12 cellular contexts compared by ENCODE assay signal in the genomic region with DNA sequence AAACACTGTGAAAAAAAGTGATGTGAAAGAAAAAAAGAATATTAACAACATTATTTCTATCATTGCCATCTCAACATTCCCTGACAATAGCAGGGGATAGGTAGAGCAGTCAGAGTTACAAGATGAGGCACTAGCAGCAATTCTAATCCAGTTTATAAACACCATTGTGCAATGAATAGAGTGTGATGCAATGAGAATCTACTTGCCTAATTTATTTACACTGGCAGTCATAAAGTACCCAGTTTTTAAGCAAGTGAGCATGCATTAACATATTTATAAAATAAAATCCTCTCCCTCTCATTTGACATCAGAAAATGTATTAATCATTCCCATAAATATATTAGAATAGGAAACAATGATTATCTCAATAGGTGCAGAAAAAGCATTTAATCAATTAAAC. TPM values are rescaled to one million over a fixed set of nuclear protein-coding genes. Genes with fewer than 3 reads are reported as not detected.
DNase-seq lines count a peak whose midpoint lies in the region; ATAC-seq, FAIRE-seq and TF ChIP-seq lines count a peak whose summit lies in the region.
"Had no signal": no experiment of that assay in that cellular context is flagged by ENCODE, and none has a peak within 500 bp of the region (broad histone marks: within the 10 kb centered on the region; RNA-seq: fewer than 3 reads in every experiment).

No MANE protein-coding gene starts in this region.

- H2AFZ ChIP-seq in keratinocyte (ENCODE audit: control insufficient read depth, low read length), result no peak overlapping the region

- CTCF ChIA-PET in HEK293 (lab: Yijun Ruan, JAX), result no interaction called here
- CTCF ChIA-PET in activated CD8-positive, alpha-beta T cell treated with anti-CD3 and anti-CD28 coated beads, Interleukin-2, amount 10 ng/mL, durations not matched to agents 7 days and 5 days (lab: Charles Lee), result no interaction called here

- FAIRE-seq in keratinocyte (lab: Jason Lieb, UNC), result no peak
- FAIRE-seq: pancreas had no signal

- no peak overlapping the region for H3K27ac Mint-ChIP-seq in activated CD8-positive, alpha-beta T cell treated with anti-CD3 and anti-CD28 coated beads, Interleukin-2, amount 10 ng/mL, durations not matched to agents 7 days and 5 days

- 0 out of 2 replicates have a peak, but pooled peaks cover 4% of the 10 kb centered on the region for H3K4me1 ChIP-seq in HEK293 (ENCODE audit: control insufficient read depth, insufficient read depth, low read length)
- H3K4me1 ChIP-seq in keratinocyte (ENCODE audit: control insufficient read depth, extremely low read depth, insufficient read depth, low read length), result peaks cover 13% of the 10 kb centered on the region

- no peak overlapping the region for H3K4me3 ChIP-seq in HEK293 (ENCODE audit: low read depth, low read length)
- H3K4me3 ChIP-seq in keratinocyte (ENCODE audit: control insufficient read depth in 2 of 3, extremely low read depth in 1 of 3, insufficient read depth in 2 of 3, low read depth in 1 of 3, low read length in 3 of 3), result no peak overlapping the region
- H3K4me3 ChIP-seq: pancreas had no signal

- H3K9me3 ChIP-seq in HEK293 (ENCODE audit: control insufficient read depth, insufficient read depth, low read depth, low read length), result no peaks in the 10 kb centered on the region
- H3K9me3 ChIP-seq in keratinocyte (ENCODE audit: control insufficient read depth, low read depth, low read length), result no peaks in the 10 kb centered on the region
- H3K9me3 ChIP-seq: pancreas had no signal

- no peak overlapping the region for H3K9ac ChIP-seq in keratinocyte (ENCODE audit: control insufficient read depth, extremely low read depth, insufficient read depth, low read length)

- H3K4me2 ChIP-seq in keratinocyte (ENCODE audit: control insufficient read depth, extremely low read depth, insufficient read depth, low read depth, low read length), result peak overlapping the region; percentile 83

- H3K4me3 Mint-ChIP-seq in activated CD8-positive, alpha-beta T cell treated with anti-CD3 and anti-CD28 coated beads, Interleukin-2, amount 10 ng/mL, durations not matched to agents 7 days and 5 days, result peak overlapping the region; percentile 90

- peaks cover 15% of the 10 kb centered on the region for H3K79me2 ChIP-seq in keratinocyte (ENCODE audit: control insufficient read depth, insufficient read depth, low read length)

- peaks cover 19% of the 10 kb centered on the region for H3K36me3 Mint-ChIP-seq in activated CD8-positive, alpha-beta T cell treated with anti-CD3 and anti-CD28 coated beads, Interleukin-2, amount 10 ng/mL, durations not matched to agents 7 days and 5 days (ENCODE audit: low read depth)

- TF ChIP-seq CTCF in HEK293 (tag by site-specific recombination; IDR thresholded peaks at IDR 0.05) (no peak), keratinocyte (optimal IDR thresholded peaks at IDR 0.05 in 1 of 3, IDR thresholded peaks at IDR 0.05 in 1 of 3, conservative IDR thresholded peaks at IDR 0.05 in 1 of 3; ENCODE audit: extremely low read depth in 1 of 3, insufficient read depth in 2 of 3, low read length in 3 of 3) (no peak)

- no peaks in the 10 kb centered on the region for H3K27me3 ChIP-seq in keratinocyte (ENCODE audit: control insufficient read depth, extremely low read depth, insufficient read depth, low read length)
- H3K27me3 ChIP-seq: pancreas had no signal

- DNase-seq in AML-193 (lab: John Stamatoyannopoulos, UW), result peak; percentile 71 to 84
- no peak for DNase-seq in activated CD8-positive, alpha-beta T cell treated with anti-CD3 and anti-CD28 coated beads, Interleukin-2, amount 10 ng/mL, durations not matched to agents 7 days and 5 days
- no peak for DNase-seq in keratinocyte (ENCODE audit: low read depth, low spot score)
- DNase-seq: activated effector memory CD4-positive, alpha-beta T cell treated with Interleukin-2 at 50 U/mL for 16 hours; KBM-7; pancreas; Right ventricle myocardium superior had no signal

- no peak for ATAC-seq in activated CD8-positive, alpha-beta T cell treated with anti-CD3 and anti-CD28 coated beads, Interleukin-2, amount 10 ng/mL, durations not matched to agents 7 days and 5 days
- ATAC-seq in GM21825 (IDR thresholded peaks at IDR 0.05; ENCODE audit: unreplicated experiment) (no peak), HG03520 (IDR thresholded peaks at IDR 0.05; ENCODE audit: unreplicated experiment) (no peak), HG03469 (IDR thresholded peaks at IDR 0.05; ENCODE audit: unreplicated experiment) (no peak), HG03139 (IDR thresholded peaks at IDR 0.05; ENCODE audit: unreplicated experiment) (no peak)
- ATAC-seq: pancreas had no signal

- H3K27ac ChIP-seq in HEK293 (ENCODE audit: extremely low read depth, low read depth, low read length), result no peak overlapping the region
- H3K27ac ChIP-seq in keratinocyte (ENCODE audit: control insufficient read depth, insufficient read depth, low read length), result no peak overlapping the region
- H3K27ac ChIP-seq: pancreas had no signal

- peaks cover 39% of the 10 kb centered on the region for H3K4me1 Mint-ChIP-seq in activated CD8-positive, alpha-beta T cell treated with anti-CD3 and anti-CD28 coated beads, Interleukin-2, amount 10 ng/mL, durations not matched to agents 7 days and 5 days (ENCODE audit: low read depth)

- H4K20me1 ChIP-seq in keratinocyte (ENCODE audit: control insufficient read depth, extremely low read depth, insufficient read depth, low read length), result no peaks in the 10 kb centered on the region

- no peaks in the 10 kb centered on the region for H3K9me1 ChIP-seq in keratinocyte (ENCODE audit: control insufficient read depth, extremely low read depth, insufficient read depth, low read length)

- dilution Hi-C loops in keratinocyte (cut with MboI; ENCODE audit: extremely low pct_ligation_motif_present, low sequenced_read_pairs), result no loop called here

- H3K36me3 ChIP-seq in HEK293 (ENCODE audit: control insufficient read depth in 2 of 2, insufficient read depth in 1 of 2, low read length in 2 of 2), result no peaks in the 10 kb centered on the region
- no peaks in the 10 kb centered on the region for H3K36me3 ChIP-seq in keratinocyte (ENCODE audit: control insufficient read depth in 2 of 2, extremely low read depth in 1 of 2, insufficient read depth in 2 of 2, low read length in 2 of 2)
- H3K36me3 ChIP-seq: pancreas had no signal

- POLR2A ChIA-PET in HEK293 (lab: Yijun Ruan, JAX), result no interaction called here
- POLR2A ChIA-PET in activated CD8-positive, alpha-beta T cell treated with anti-CD3 and anti-CD28 coated beads, Interleukin-2, amount 10 ng/mL, durations not matched to agents 7 days and 5 days (lab: Charles Lee), result no interaction called here

- no peaks in the 10 kb centered on the region for H3K9me3 Mint-ChIP-seq in activated CD8-positive, alpha-beta T cell treated with anti-CD3 and anti-CD28 coated beads, Interleukin-2, amount 10 ng/mL, durations not matched to agents 7 days and 5 days (ENCODE audit: insufficient read depth)

- no peaks in the 10 kb centered on the region for H3K27me3 Mint-ChIP-seq in activated CD8-positive, alpha-beta T cell treated with anti-CD3 and anti-CD28 coated beads, Interleukin-2, amount 10 ng/mL, durations not matched to agents 7 days and 5 days (ENCODE audit: low read depth)

TF ChIP-seq in HEK293, 187 proteins besides CTCF, POLR2A, EP300 and RAD21 (continues in another document):
- TF ChIP-seq ZNF423 (tag by site-specific recombination; IDR thresholded peaks at IDR 0.05) (no peak), ZNF701 (tag by site-specific recombination; IDR thresholded peaks at IDR 0.05) (no peak), RBAK (tag by site-specific recombination; IDR thresholded peaks at IDR 0.05) (no peak), ZNF140 (tag by site-specific recombination; IDR thresholded peaks at IDR 0.05) (no peak), IKZF3 (tag by site-specific recombination; IDR thresholded peaks at IDR 0.05) (no peak), ZNF621 (tag by site-specific recombination; IDR thresholded peaks at IDR 0.05) (no peak), FEZF1 (tag by site-specific recombination; IDR thresholded peaks at IDR 0.05) (peak; percentile 22; the same call in 1 of the 2 replicates), ZFHX2 (tag by site-specific recombination; conservative IDR thresholded peaks at IDR 0.05) (no peak), ZNF830 (tag by site-specific recombination; IDR thresholded peaks at IDR 0.05; ENCODE audit: low read depth) (no peak), KLF8 (tag by site-specific recombination; IDR thresholded peaks at IDR 0.05) (no peak), MYNN (tag by site-specific recombination; IDR thresholded peaks at IDR 0.05; ENCODE audit: borderline replicate concordance) (no peak), ZNF558 (tag by site-specific recombination; IDR thresholded peaks at IDR 0.05) (no peak), ZNF394 (tag by site-specific recombination; IDR thresholded peaks at IDR 0.05; ENCODE audit: borderline replicate concordance) (no peak), ZNF548 (tag by site-specific recombination; IDR thresholded peaks at IDR 0.05) (no peak), SP2 (tag by site-specific recombination; IDR thresholded peaks at IDR 0.05) (no peak), ZNF10 (tag by site-specific recombination; IDR thresholded peaks at IDR 0.05) (no peak), HOXC10 (CRISPR knock-in tag; IDR thresholded peaks at IDR 0.05) (no peak), ZBTB17 (tag by site-specific recombination; IDR thresholded peaks at IDR 0.05) (0 out of 2 replicates have a peak, but pooled peaks have one; percentile 9), ZNF629 (tag by site-specific recombination; IDR thresholded peaks at IDR 0.05) (no peak), ZNF292 (tag by site-specific recombination; IDR thresholded peaks at IDR 0.05; ENCODE audit: borderline replicate concordance, low read depth) (no peak), ZNF670 (tag by site-specific recombination; IDR thresholded peaks at IDR 0.05; ENCODE audit: low read depth) (no peak), ZNF654 (tag by site-specific recombination; IDR thresholded peaks at IDR 0.05; ENCODE audit: low read depth) (no peak)

RNA-seq across cellular contexts. Expression of gene MANEA, which starts 2.5 kb away (rescaled TPM):
- total RNA-seq in activated CD8-positive, alpha-beta T cell treated with anti-CD3 and anti-CD28 coated beads, Interleukin-2, amount 10 ng/mL, durations not matched to agents 7 days and 5 days, result 10 to 100 TPM; 19.9 to 20.3 TPM
- polyA plus RNA-seq in keratinocyte, result 6.0 to 10.8 TPM (median 6.3 TPM) in 3 replicates
- 1.3 TPM for polyA plus RNA-seq in keratinocyte (2011; ENCODE audit: low read depth)
- 1.7 and 4.8 TPM in 2 replicates for polyA plus RNA-seq in keratinocyte (2011; cell fraction: cytosol; rRNA removed)
- 7.7 and 9.3 TPM in 2 replicates for polyA plus RNA-seq in keratinocyte (2011; cell fraction: nucleus; rRNA removed)
- polyA plus RNA-seq in keratinocyte (2012; ENCODE audit: low replicate concordance), result 2.8 and 6.2 TPM in 2 replicates
- 0.82 to 10.8 TPM (median 5.5 TPM) in 3 replicates for polyA minus RNA-seq in keratinocyte
- polyA minus RNA-seq in keratinocyte (2011; cell fraction: cytosol; rRNA and poly(A)+ RNA removed), result 2.3 TPM
- 5.2 and 12.6 TPM in 2 replicates for polyA minus RNA-seq in keratinocyte (2011; cell fraction: nucleus; rRNA and poly(A)+ RNA removed)

Comparison
In these comparisons a context has a peak if more than half of its experiments do, and no peak if none do; other contexts are left out.
1. DNase-seq: peak in AML-193 (2 of 2); none in activated CD8-positive, alpha-beta T cell treated with anti-CD3 and anti-CD28 coated beads, Interleukin-2, amount 10 ng/mL, durations not matched to agents 7 days and 5 days (single experiment) and keratinocyte (single experiment).